In the genomic region with DNA sequence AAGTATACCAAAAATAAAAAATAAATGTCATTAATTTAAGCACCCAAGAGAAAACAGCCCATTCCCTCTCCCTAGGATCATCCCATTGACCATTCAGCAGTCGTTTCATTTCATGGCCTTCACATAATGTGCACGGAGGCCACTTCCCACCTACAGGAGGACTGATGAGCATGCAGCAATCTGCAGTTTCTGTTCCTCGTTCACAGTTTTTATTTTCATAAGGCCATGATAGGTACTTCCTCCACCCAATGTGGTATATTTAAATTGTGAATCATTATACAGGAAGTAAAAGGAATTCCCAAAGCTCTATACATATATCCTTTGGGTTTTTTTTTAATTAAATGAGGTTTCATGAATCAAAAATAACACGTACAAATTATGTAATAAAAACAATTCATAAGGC, we compare ENCODE assay signal across 8 cellular contexts. TPM values are rescaled to one million over a fixed set of nuclear protein-coding genes. Genes with fewer than 3 reads are reported as not detected.
DNase-seq lines count a peak whose midpoint lies in the region; ATAC-seq and TF ChIP-seq lines count a peak whose summit lies in the region.

No MANE protein-coding gene starts in this region.

- H3K4me1 Mint-ChIP-seq in naive thymus-derived CD8-positive, alpha-beta T cell, result peaks cover 3 to 35% (median 4%) of the 10 kb centered on the region in 4 donors

- H3K9me3 Mint-ChIP-seq in naive thymus-derived CD8-positive, alpha-beta T cell, result no peaks in the 10 kb centered on the region

- intact Hi-C loops in ascending aorta (cut with DNase I), result loop anchor here (1.0 to 5.0 kb wide), 3 partner anchors 9 to 375 kb away; partner anchors contain the start of genes ABCD3 and F3

- peaks cover 0 to 4% (median 0%) of the 10 kb centered on the region in 5 donors for H3K27me3 Mint-ChIP-seq in naive thymus-derived CD8-positive, alpha-beta T cell

- H3K9me3 ChIP-seq in ascending aorta, result no peaks in the 10 kb centered on the region

- no peaks in the 10 kb centered on the region for H3K36me3 ChIP-seq in ascending aorta

- peak overlapping the region; percentile 67 to 84 for H3K27ac ChIP-seq in ascending aorta

- H3K27me3 ChIP-seq in ascending aorta, result no peaks in the 10 kb centered on the region

- peak overlapping the region in 1 of 2 donors; percentile 16 for H3K4me3 ChIP-seq in ascending aorta

- H3K36me3 Mint-ChIP-seq in naive thymus-derived CD8-positive, alpha-beta T cell, result no peaks in the 10 kb centered on the region

- DNase-seq in AML-193 (lab: John Stamatoyannopoulos, UW), result peak; percentile 48 to 54
- no peak for DNase-seq in ascending aorta (ENCODE audit: low spot score in 2 of 2)
- peak; percentile 81 to 87 for DNase-seq in lung microvascular endothelial cell (ENCODE audit: low read depth in 2 of 2)
- DNase-seq in epidermal melanocyte (ENCODE audit: insufficient read length, low spot score), result no peak
- DNase-seq in naive thymus-derived CD8-positive, alpha-beta T cell, result no peak
- no peak for DNase-seq in AG08396 (ENCODE audit: low spot score)

- TF ChIP-seq CTCF in ascending aorta (IDR thresholded peaks at IDR 0.05), result peak; percentile 28 to 60 (median 41)

- no peak overlapping the region for H3K27ac Mint-ChIP-seq in naive thymus-derived CD8-positive, alpha-beta T cell

- POLR2A ChIA-PET in naive thymus-derived CD8-positive, alpha-beta T cell (lab: Charles Lee), result no interaction called here

- peaks cover 6 to 23% of the 10 kb centered on the region in 2 donors for H3K4me1 ChIP-seq in ascending aorta

- H3K4me3 Mint-ChIP-seq in naive thymus-derived CD8-positive, alpha-beta T cell, result no peak overlapping the region

- ATAC-seq in GM19468 (IDR thresholded peaks at IDR 0.05; ENCODE audit: extremely low read depth, unreplicated experiment), result peak; percentile 76
- ATAC-seq in HG03460 (IDR thresholded peaks at IDR 0.05; ENCODE audit: unreplicated experiment), result peak; percentile 97
- ATAC-seq in naive thymus-derived CD8-positive, alpha-beta T cell, result no peak

RNA-seq across cellular contexts. Expression of gene SLC44A3, which starts 27.7 kb away (rescaled TPM):
- total RNA-seq in ascending aorta (not detected), lung microvascular endothelial cell (2.0 and 4.8 TPM in 2 replicates)
- total RNA-seq in naive thymus-derived CD8-positive, alpha-beta T cell, result not detected
- polyA plus RNA-seq in naive thymus-derived CD8-positive, alpha-beta T cell, result not detected

Comparison
In these comparisons a context has a peak if more than half of its experiments do, and no peak if none do; other contexts are left out.
1. DNase-seq: peak in AML-193 (2 of 2) and lung microvascular endothelial cell (2 of 2); none in ascending aorta (0 of 2), epidermal melanocyte (single experiment), naive thymus-derived CD8-positive, alpha-beta T cell (0 of 10) and AG08396 (single experiment).
2. ATAC-seq: peak in GM19468 (single experiment) and HG03460 (single experiment); none in naive thymus-derived CD8-positive, alpha-beta T cell (0 of 2).